18 cellular contexts compared by ENCODE assay signal in genomic region chr16:87365021-87365713, GRCh38. TPM values are rescaled to one million over a fixed set of nuclear protein-coding genes. Genes with fewer than 3 reads are reported as not detected.
"Had no signal": no experiment of that assay in that cellular context is flagged by ENCODE, and none has a peak within 500 bp of the region (broad histone marks: within the 10 kb centered on the region; RNA-seq: fewer than 3 reads in every experiment).

No MANE protein-coding gene starts in this region.

- FAIRE-seq: bronchial epithelial cell, colon, endothelial cell of umbilical vein, keratinocyte had no signal

- H3K9me3 ChIP-seq: ascending aorta, left lung, ovary, suprapubic skin, upper lobe of right lung had no signal

- H3K27me3 ChIP-seq: ascending aorta, foreskin keratinocyte, left lung, neural progenitor cell, ovary, suprapubic skin, upper lobe of right lung had no signal

- H3K27ac Mint-ChIP-seq: neural progenitor cell had no signal

- DNase-seq: foreskin keratinocyte; mesendoderm; ovary; retina; SIG-M5; stimulated activated naive CD4-positive, alpha-beta T cell treated with Interleukin-2 at 50 U/mL for 16 hours; upper lobe of right lung had no signal

- H3K4me1 ChIP-seq: foreskin keratinocyte had no signal

- H3K9me3 Mint-ChIP-seq: activated CD4-positive, alpha-beta memory T cell treated with anti-CD3 and anti-CD28 coated beads, Interleukin-2, amount 10 ng/mL, durations not matched to agents 7 days and 5 days; neural progenitor cell; T-helper 2 cell treated with Interferon-gamma antibody and Interleukin-4, amounts not matched to agents 5 μg/mL and 100 μg/mL, for 36 hours had no signal

- H3K4me3 ChIP-seq: ascending aorta, left lung, neural progenitor cell, ovary, smooth muscle cell, suprapubic skin, upper lobe of right lung had no signal

- H3K27me3 Mint-ChIP-seq: activated CD4-positive, alpha-beta memory T cell treated with anti-CD3 and anti-CD28 coated beads, Interleukin-2, amount 10 ng/mL, durations not matched to agents 7 days and 5 days had no signal

- H3K36me3 ChIP-seq: neural progenitor cell, ovary had no signal

- ATAC-seq: foreskin keratinocyte had no signal

- H3K4me3 Mint-ChIP-seq: neural progenitor cell had no signal

- H3K27ac ChIP-seq: ascending aorta, foreskin keratinocyte, neural progenitor cell, suprapubic skin, upper lobe of right lung had no signal

RNA-seq across cellular contexts. Expression of gene C16orf95, which starts 48.0 kb away (rescaled TPM):
- total RNA-seq: ascending aorta had no signal
